In the genomic region with DNA sequence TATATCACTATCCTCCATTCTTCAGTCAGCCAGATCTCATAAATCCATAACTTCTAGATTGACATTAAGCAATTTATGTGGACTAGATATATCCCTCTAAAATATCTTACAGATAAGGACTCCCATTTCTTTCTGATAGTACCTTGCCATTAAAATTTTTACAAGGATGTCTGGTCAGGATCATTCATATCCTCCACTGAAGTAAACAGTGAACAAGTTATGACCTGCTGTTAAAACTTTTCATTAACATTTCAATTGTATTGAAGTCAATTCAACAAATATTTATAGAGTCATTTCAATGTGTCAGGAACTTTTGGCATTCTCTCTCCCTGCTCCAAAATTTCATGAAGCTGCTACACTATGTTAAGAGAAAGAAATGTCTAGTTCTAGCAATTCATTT, we compare ENCODE assay signal across 22 cellular contexts.
"Had no signal": no experiment of that assay in that cellular context is flagged by ENCODE, and none has a peak within 500 bp of the region (broad histone marks: within the 10 kb centered on the region; RNA-seq: fewer than 3 reads in every experiment).

No MANE protein-coding gene starts in this region.

- H3K27me3 ChIP-seq: neutrophil, ovary, right atrium auricular region, right lobe of liver, tibial nerve, uterus had no signal

- FAIRE-seq: islet of Langerhans, kidney had no signal

- H3K36me3 ChIP-seq: left ventricle myocardium inferior, neutrophil, ovary, right atrium auricular region, right lobe of liver, tibial nerve, uterus had no signal

- H3K4me1 ChIP-seq: left ventricle myocardium inferior, right atrium auricular region, right lobe of liver, tibial nerve, uterus had no signal

- DNase-seq: hypothalamus; immature natural killer cell; kidney; left ventricle myocardium inferior; naive thymus-derived CD8-positive, alpha-beta T cell; ovary; right lobe of liver; stimulated activated CD4-positive, alpha-beta T cell treated with anti-CD3 and anti-CD28 coated beads, Interleukin-1b, Interleukin-23, amount 100 ng/mL, for 48 hours; stimulated activated CD4-positive, alpha-beta T cell treated with anti-CD3 and anti-CD28 coated beads, Interleukin-2, amount 100 ng/mL, for 48 hours; stimulated activated CD4-positive, alpha-beta T cell treated with anti-CD3 and anti-CD28 coated beads, Interleukin-4, amount 100 ng/mL, for 4 hours; stimulated activated CD8-positive, alpha-beta memory T cell treated with anti-CD3 and anti-CD28 coated beads, Interleukin-4, amount 100 ng/mL, for 48 hours; stimulated activated naive CD4-positive, alpha-beta T cell treated with Interleukin-2 at 50 U/mL for 16 hours; stimulated activated naive CD8-positive, alpha-beta T cell treated with anti-CD3 and anti-CD28 coated beads, Interleukin-15, amount 100 ng/mL, for 72 hours; substantia nigra; uterus had no signal

- ATAC-seq: naive thymus-derived CD8-positive, alpha-beta T cell; right lobe of liver; stimulated activated memory B cell treated with anti-CD40 and anti-IgM and Interleukin-4, amounts not matched to agents 10 μg/mL and 1 μg/mL and 100 μg/mL, for 72 hours; stimulated activated naive CD8-positive, alpha-beta T cell treated with anti-CD3 and anti-CD28 coated beads, Interleukin-15, amount 100 ng/mL, for 72 hours had no signal

- H3K9me3 ChIP-seq: neutrophil, ovary, right lobe of liver, uterus had no signal

- H3K27ac ChIP-seq: left ventricle myocardium inferior, neutrophil, ovary, right atrium auricular region, right lobe of liver, tibial nerve, uterus had no signal

- H3K4me3 ChIP-seq: left ventricle myocardium inferior, lung, ovary, right atrium auricular region, right lobe of liver, smooth muscle cell, tibial nerve, uterus had no signal
